Comparison of ENCODE assay signal across 2 cellular contexts in the genomic region with DNA sequence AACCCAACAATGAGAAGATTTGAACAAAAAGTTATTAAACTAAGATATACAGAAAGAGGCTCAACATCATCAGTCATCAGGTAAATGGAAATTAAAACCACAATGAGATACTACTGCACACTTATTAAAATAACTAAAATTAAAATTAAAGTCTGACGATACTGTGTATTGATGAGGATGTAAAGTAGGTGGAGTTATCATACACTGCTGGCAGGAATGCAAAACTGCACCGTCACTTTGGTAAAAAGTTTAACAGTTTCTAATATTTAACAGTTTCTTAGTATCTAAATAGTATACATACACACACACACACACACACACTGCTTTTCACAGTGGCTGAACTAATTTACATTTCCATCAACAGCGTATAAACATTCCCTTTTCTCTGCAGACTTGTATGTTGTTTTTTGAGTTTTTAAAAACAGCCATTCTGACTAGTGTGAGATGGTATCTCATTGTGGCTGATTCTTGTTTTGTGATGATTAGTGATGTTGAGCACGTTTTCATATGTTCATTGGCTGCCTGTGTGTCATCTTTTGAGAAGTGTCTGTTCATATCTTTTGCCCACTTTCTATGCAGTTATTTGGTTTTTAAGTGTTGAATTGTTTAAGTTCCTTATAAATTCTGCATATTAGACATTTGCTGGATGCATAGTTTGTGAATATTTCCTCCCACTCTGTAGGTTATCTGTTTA.
TF ChIP-seq lines count a peak whose summit lies in the region.

No MANE protein-coding gene starts in this region.

TF ChIP-seq in HepG2, 621 proteins besides CTCF, POLR2A, EP300 and RAD21:
- TF ChIP-seq ZNF550 (CRISPR knock-in tag; IDR thresholded peaks at IDR 0.05; ENCODE audit: borderline replicate concordance), result no peak
- peak; percentile 54 for TF ChIP-seq TEAD3 (CRISPR knock-in tag; optimal IDR thresholded peaks at IDR 0.05; ENCODE audit: borderline replicate concordance)
- no peak for TF ChIP-seq ZNF205 (CRISPR knock-in tag; IDR thresholded peaks at IDR 0.05)

TF ChIP-seq in H1, 55 proteins besides CTCF, POLR2A, EP300 and RAD21:
- TF ChIP-seq TEAD4 (IDR thresholded peaks at IDR 0.05; ENCODE audit: low read depth, low read length) (peak; percentile 70), HDAC2 (IDR thresholded peaks at IDR 0.05; ENCODE audit: borderline replicate concordance in 1 of 2, low read depth in 2 of 2, low read length in 2 of 2) (no peak)
TF ChIP-seq in H1: peak in this region for 1.
